8 cellular contexts compared by ENCODE assay signal in the genomic region with DNA sequence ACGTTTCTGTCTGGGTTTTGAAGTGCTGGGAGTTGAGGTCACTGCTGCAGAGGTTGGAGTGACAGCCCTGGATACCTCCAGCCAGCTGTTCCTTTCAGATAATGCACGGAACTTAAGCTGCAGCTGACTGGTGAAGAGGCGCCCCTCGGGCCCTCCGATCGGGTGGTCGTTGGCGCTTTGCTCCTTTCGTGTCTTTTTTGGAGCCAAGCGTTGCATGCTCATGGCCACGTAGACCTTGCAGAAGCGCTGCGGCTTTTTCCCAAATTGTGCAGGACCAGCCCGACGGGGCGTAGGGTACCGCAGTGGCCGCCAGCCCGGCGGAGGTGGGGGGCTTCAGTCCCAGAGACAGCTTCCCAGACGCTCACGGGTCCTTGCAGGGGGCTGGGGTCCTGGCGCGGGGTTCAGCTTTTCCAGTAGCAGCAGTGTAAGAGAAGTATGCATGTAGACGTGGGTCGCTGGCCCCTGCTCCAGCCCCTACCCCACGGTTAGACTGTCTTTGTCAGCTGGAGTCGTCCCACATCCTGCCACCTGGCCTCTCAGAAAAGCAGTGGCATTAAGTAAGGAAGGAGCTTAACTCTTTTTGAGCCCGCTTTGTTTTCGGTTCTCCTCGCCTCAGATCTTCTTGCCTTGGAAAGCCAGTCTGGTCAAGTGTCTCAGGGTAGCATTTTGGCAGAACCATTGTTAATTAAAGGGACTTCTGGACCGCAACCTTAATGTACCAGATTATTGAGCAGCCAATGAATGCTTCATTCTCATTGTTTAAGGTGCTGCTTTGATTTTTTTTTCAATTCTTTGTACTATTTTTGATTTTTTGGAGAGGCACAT. TPM values are rescaled to one million over a fixed set of nuclear protein-coding genes. Genes with fewer than 3 reads are reported as not detected.
DNase-seq lines count a peak whose midpoint lies in the region; ATAC-seq and TF ChIP-seq lines count a peak whose summit lies in the region.

No MANE protein-coding gene starts in this region.

- no peaks in the 10 kb centered on the region for H3K36me3 ChIP-seq in Panc1 (ENCODE audit: control insufficient read depth, insufficient read depth, low read length)
- no peaks in the 10 kb centered on the region for H3K36me3 ChIP-seq in body of pancreas (replicated peaks in 1 of 2; ENCODE audit: insufficient read depth in 1 of 2, low read depth in 2 of 2)

- H3K27ac ChIP-seq in Panc1 (ENCODE audit: low read length), result peak overlapping the region; percentile 57
- peak overlapping the region; percentile 86 to 95 (median 92) for H3K27ac ChIP-seq in body of pancreas

- BruUV-seq in Panc1 (replicated peaks; lab: Mats Ljungman, UMichigan), result no TSS peak

- intact Hi-C loops in Panc1 (cut with micrococcal nuclease; ENCODE audit: unreplicated experiment), result loop anchor here (2.0 to 5.0 kb wide), 2 partner anchors 159 to 239 kb away; a partner anchor contains a TSS
- intact Hi-C loops in body of pancreas (cut with DNase I), result no loop called here

- H3K27me3 ChIP-seq in Panc1 (ENCODE audit: control insufficient read depth, insufficient read depth, low read length), result no peaks in the 10 kb centered on the region
- H3K27me3 ChIP-seq in body of pancreas, result no peaks in the 10 kb centered on the region

- no peak for TF ChIP-seq CTCF in Panc1 (IDR thresholded peaks at IDR 0.05)
- TF ChIP-seq CTCF in body of pancreas (IDR thresholded peaks at IDR 0.05), result no peak

- CTCF ChIA-PET in Panc1 (lab: Charles Lee), result interaction anchor here (0.6 kb wide), 1 partner anchor 261 kb away, joined by 3 read pairs; no protein-coding TSS in a partner anchor

- no peak for TF ChIP-seq POLR2A in body of pancreas (IDR thresholded peaks at IDR 0.05)

- H3K9me3 ChIP-seq in Panc1 (ENCODE audit: control insufficient read depth, insufficient read depth, low read depth, low read length) (no peaks in the 10 kb centered on the region), body of pancreas (no peaks in the 10 kb centered on the region)

- POLR2A ChIA-PET in Panc1 (lab: Charles Lee), result no interaction called here

- in situ Hi-C loops in Panc1 (cut with HindIII; ENCODE audit: low pct_unique_long_range_greater_than_20kb, low sequenced_read_pairs), result no loop called here

- H3K4me3 ChIP-seq in GM08714 (ENCODE audit: low read length), result peak overlapping the region; percentile 86
- H3K4me3 ChIP-seq in Panc1 (ENCODE audit: low read depth in 2 of 2, low read length in 2 of 2), result peak overlapping the region; percentile 74 to 83
- H3K4me3 ChIP-seq in body of pancreas, result peak overlapping the region; percentile 78 to 90

- ATAC-seq in HG02840 (IDR thresholded peaks at IDR 0.05; ENCODE audit: low FRiP score, unreplicated experiment) (peak; percentile 18), Panc1 (peak; percentile 56), body of pancreas (peak; percentile 13), HG03139 (IDR thresholded peaks at IDR 0.05; ENCODE audit: unreplicated experiment) (no peak)

- DNase-seq in Panc1 (ENCODE audit: low read depth, low spot score) (no peak), body of pancreas (peak; percentile 27 to 39 (median 36)), iPS-NIHi11 (ENCODE audit: low spot score) (peak; percentile 18), HCEC 1CT (no peak)
- peak; percentile 37 for DNase-seq in stimulated activated CD4-positive, alpha-beta T cell treated with anti-CD3 and anti-CD28 coated beads, Interleukin-4, amount 100 ng/mL, for 24 hours

- WGBS in body of pancreas, 2 donors, result 1 to 4% methylated on average over 27 to 32 of the region's 32 CpGs

- H3K4me1 ChIP-seq in Panc1 (ENCODE audit: control insufficient read depth, insufficient read depth, low read length) (peaks cover 26% of the 10 kb centered on the region), body of pancreas (peaks cover 53% of the 10 kb centered on the region)

RNA-seq across cellular contexts. Expression of a gene that starts 0.8 kb away (rescaled TPM):
- 15.0 TPM for total RNA-seq in Panc1 (2021; ENCODE audit: unreplicated experiment)
- polyA plus RNA-seq in Panc1 (2012; ENCODE audit: insufficient read length), result 6.2 TPM
- total RNA-seq in body of pancreas, result 10 to 100 TPM in 1 of 2 donors, 1 to 10 TPM in 1; 9.6 to 12.5 TPM

Comparison
In these comparisons a context has a peak if more than half of its experiments do, and no peak if none do; other contexts are left out.
1. DNase-seq: peak in body of pancreas (4 of 4), iPS-NIHi11 (single experiment) and stimulated activated CD4-positive, alpha-beta T cell treated with anti-CD3 and anti-CD28 coated beads, Interleukin-4, amount 100 ng/mL, for 24 hours (single experiment); none in Panc1 (single experiment) and HCEC 1CT (single experiment).
2. Peak in every context shown above with its lines, with median percentiles within 50 percentile points of each other: H3K4me3 ChIP-seq.